In the genomic region with DNA sequence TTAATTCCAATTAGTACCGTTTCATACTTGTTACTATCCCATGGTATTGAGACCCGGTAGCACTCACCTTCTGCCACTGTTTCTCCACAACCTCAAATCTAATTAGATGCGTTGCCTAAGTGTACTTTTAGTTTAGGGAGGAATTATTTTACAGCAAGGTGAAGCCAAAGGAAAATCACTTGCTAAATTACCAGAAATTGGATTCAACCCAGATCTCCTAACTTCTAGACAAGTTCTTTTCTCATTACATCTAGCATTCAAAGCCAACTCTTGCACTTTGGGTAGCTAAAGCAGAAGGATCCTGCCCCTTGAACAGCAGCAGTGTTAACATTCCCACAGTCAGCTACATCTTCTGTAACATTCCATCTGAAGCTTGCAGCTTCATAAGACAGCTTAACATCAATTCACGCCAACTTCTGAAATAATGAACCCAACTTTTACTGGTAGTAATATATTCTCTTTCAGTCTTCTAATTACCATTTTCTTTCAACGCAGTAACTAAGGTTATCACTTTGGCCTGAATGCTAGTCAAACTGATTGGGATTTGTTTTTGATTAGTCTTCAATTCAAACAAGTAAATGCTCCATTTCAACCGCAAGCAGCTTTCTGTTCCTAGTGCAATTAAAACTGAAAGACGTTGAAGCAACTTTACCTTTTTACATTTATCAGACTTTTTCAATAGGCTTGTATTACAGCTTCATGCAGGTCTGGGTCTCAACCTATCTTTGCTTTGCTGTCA, we compare ENCODE assay signal across 1 cellular context.
TF ChIP-seq lines count a peak whose summit lies in the region.

No MANE protein-coding gene starts in this region.

TF ChIP-seq in HCT116, 20 proteins besides CTCF, POLR2A, EP300 and RAD21 (continued from another document):
- no peak for TF ChIP-seq CBX3 (IDR thresholded peaks at IDR 0.05; ENCODE audit: low read depth)
- no peak for TF ChIP-seq POLR2AphosphoS5 (IDR thresholded peaks at IDR 0.05; ENCODE audit: low read depth, low read length)
- no peak for TF ChIP-seq YY1 (IDR thresholded peaks at IDR 0.05; ENCODE audit: extremely low read depth, insufficient replicate concordance, low read depth, low read length)
- TF ChIP-seq EZH2phosphoT487 (IDR thresholded peaks at IDR 0.05; ENCODE audit: borderline replicate concordance), result no peak
- TF ChIP-seq FOSL1 (IDR thresholded peaks at IDR 0.05; ENCODE audit: low read depth), result no peak
- TF ChIP-seq, protein P1, sequence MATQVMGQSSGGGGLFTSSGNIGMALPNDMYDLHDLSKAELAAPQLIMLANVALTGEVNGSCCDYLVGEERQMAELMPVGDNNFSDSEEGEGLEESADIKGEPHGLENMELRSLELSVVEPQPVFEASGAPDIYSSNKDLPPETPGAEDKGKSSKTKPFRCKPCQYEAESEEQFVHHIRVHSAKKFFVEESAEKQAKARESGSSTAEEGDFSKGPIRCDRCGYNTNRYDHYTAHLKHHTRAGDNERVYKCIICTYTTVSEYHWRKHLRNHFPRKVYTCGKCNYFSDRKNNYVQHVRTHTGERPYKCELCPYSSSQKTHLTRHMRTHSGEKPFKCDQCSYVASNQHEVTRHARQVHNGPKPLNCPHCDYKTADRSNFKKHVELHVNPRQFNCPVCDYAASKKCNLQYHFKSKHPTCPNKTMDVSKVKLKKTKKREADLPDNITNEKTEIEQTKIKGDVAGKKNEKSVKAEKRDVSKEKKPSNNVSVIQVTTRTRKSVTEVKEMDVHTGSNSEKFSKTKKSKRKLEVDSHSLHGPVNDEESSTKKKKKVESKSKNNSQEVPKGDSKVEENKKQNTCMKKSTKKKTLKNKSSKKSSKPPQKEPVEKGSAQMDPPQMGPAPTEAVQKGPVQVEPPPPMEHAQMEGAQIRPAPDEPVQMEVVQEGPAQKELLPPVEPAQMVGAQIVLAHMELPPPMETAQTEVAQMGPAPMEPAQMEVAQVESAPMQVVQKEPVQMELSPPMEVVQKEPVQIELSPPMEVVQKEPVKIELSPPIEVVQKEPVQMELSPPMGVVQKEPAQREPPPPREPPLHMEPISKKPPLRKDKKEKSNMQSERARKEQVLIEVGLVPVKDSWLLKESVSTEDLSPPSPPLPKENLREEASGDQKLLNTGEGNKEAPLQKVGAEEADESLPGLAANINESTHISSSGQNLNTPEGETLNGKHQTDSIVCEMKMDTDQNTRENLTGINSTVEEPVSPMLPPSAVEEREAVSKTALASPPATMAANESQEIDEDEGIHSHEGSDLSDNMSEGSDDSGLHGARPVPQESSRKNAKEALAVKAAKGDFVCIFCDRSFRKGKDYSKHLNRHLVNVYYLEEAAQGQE (IDR thresholded peaks at IDR 0.05; ENCODE audit: low read depth), result no peak
- no peak for TF ChIP-seq SP1 (IDR thresholded peaks at IDR 0.05; ENCODE audit: low read depth)
- TF ChIP-seq EGR1 (IDR thresholded peaks at IDR 0.05; ENCODE audit: low read depth), result no peak
- TF ChIP-seq ZFX (IDR thresholded peaks at IDR 0.05), result no peak
- no peak for TF ChIP-seq ELF1 (IDR thresholded peaks at IDR 0.05; ENCODE audit: borderline replicate concordance, low read depth)
- no peak for TF ChIP-seq EZH2 (IDR thresholded peaks at IDR 0.05)
